ENCODE assay signal across 8 cellular contexts in genomic region chr10:117860823-117861222, GRCh38.
A peak's percentile ranks its signal among the peaks of the same experiment; 100 is the strongest.
DNase-seq lines count a peak whose midpoint lies in the region; ATAC-seq and TF ChIP-seq lines count a peak whose summit lies in the region.

No MANE protein-coding gene starts in this region.

- no peak overlapping the region for H3K27ac ChIP-seq in DOHH2 (ENCODE audit: low read depth, low read length)

- no peaks in the 10 kb centered on the region for H3K36me3 ChIP-seq in DOHH2 (ENCODE audit: control insufficient read depth, low read length)

- H3K4me1 ChIP-seq in DOHH2 (ENCODE audit: control insufficient read depth, low read length): no peaks in the 10 kb centered on the region

- TF ChIP-seq CTCF in DOHH2 (IDR thresholded peaks at IDR 0.05; ENCODE audit: low read depth, low read length, poor library complexity, severe bottlenecking): peak; percentile 64
- TF ChIP-seq CTCF in HFF-Myc (IDR thresholded peaks at IDR 0.05; ENCODE audit: low read depth, low read length, missing control alignments): peak; percentile 27

- H3K4me2 ChIP-seq in DOHH2 (ENCODE audit: low read length): no peak overlapping the region

- no peaks in the 10 kb centered on the region for H3K9me2 ChIP-seq in DOHH2 (replicated peaks; ENCODE audit: control insufficient read depth, low read length)

- no peaks in the 10 kb centered on the region for H3K9me3 ChIP-seq in DOHH2 (ENCODE audit: control insufficient read depth, insufficient read depth, low read length)

- intact Hi-C loops in head of caudate nucleus (cut with DNase I): no loop called here

- peak; percentile 7 for DNase-seq in HFF-Myc (ENCODE audit: extremely low read depth, low read depth)
- peak; percentile 1 for DNase-seq in SHP77 treated with DMSO at 0.1 percent for 48 hours (lab: John Stamatoyannopoulos, UW)
- DNase-seq in iPS-NIHi7 (ENCODE audit: extremely low spot score): peak; percentile 44
- no peak for DNase-seq in head of caudate nucleus
- DNase-seq in CD1c-positive myeloid dendritic cell (ENCODE audit: extremely low spot score): no peak
- DNase-seq in effector CD4-positive, alpha-beta T cell: no peak

- no peaks in the 10 kb centered on the region for H3F3A ChIP-seq in DOHH2 (ENCODE audit: control insufficient read depth, insufficient read depth)

- no peaks in the 10 kb centered on the region for H3K27me3 ChIP-seq in DOHH2 (ENCODE audit: control insufficient read depth, low read length)

- no peak for ATAC-seq in HG02870 (IDR thresholded peaks at IDR 0.05; ENCODE audit: unreplicated experiment)

- H3K4me3 ChIP-seq in DOHH2 (ENCODE audit: low read length) (no peak overlapping the region), HFF-Myc (replicated peaks; ENCODE audit: low read depth, low read length) (no peak overlapping the region)

- H4K20me1 ChIP-seq in DOHH2 (ENCODE audit: control insufficient read depth, insufficient read depth, low read depth, low read length): no peaks in the 10 kb centered on the region

- H3K79me2 ChIP-seq in DOHH2 (ENCODE audit: control insufficient read depth, low read length): no peaks in the 10 kb centered on the region

Comparison
In these comparisons a context has a peak if more than half of its experiments do, and no peak if none do; other contexts are left out.
1. DNase-seq: peak in HFF-Myc (single experiment), SHP77 treated with DMSO at 0.1 percent for 48 hours (single experiment) and iPS-NIHi7 (single experiment); none in head of caudate nucleus (0 of 42), CD1c-positive myeloid dendritic cell (single experiment) and effector CD4-positive, alpha-beta T cell (single experiment).